ENCODE assay signal across 10 cellular contexts in genomic region chr18:12278153-12278764, GRCh38. TPM values are rescaled to one million over a fixed set of nuclear protein-coding genes. Genes with fewer than 3 reads are reported as not detected.
A peak's percentile ranks its signal among the peaks of the same experiment; 100 is the strongest.
DNase-seq lines count a peak whose midpoint lies in the region; TF ChIP-seq lines count a peak whose summit lies in the region.
"Had no signal": no experiment of that assay in that cellular context is flagged by ENCODE, and none has a peak within 500 bp of the region (broad histone marks: within the 10 kb centered on the region; RNA-seq: fewer than 3 reads in every experiment).

No MANE protein-coding gene starts in this region.

- H3K4me1 Mint-ChIP-seq in osteocyte (ENCODE audit: unreplicated experiment), result peaks cover 53% of the 10 kb centered on the region
- H3K4me1 Mint-ChIP-seq: IgD-negative memory B cell had no signal

- H3K9me3 Mint-ChIP-seq in osteocyte (ENCODE audit: unreplicated experiment), result no peaks in the 10 kb centered on the region
- H3K9me3 Mint-ChIP-seq: IgD-negative memory B cell had no signal

- H3K27me3 Mint-ChIP-seq in osteocyte (ENCODE audit: unreplicated experiment), result no peaks in the 10 kb centered on the region

- DNase-seq in D341Med (ENCODE audit: low spot score) (peak; percentile 55), NCI-H2171 treated with DMSO at 0.1 percent for 48 hours (lab: John Stamatoyannopoulos, UW) (peak; percentile 9), epithelial cell of esophagus (ENCODE audit: low read depth) (peak; percentile 36), osteocyte (ENCODE audit: extremely low spot score, unreplicated experiment) (no peak), ACHN (no peak), pons (ENCODE audit: low spot score) (no peak), KBM-7 (no peak)
- DNase-seq in effector CD4-positive, alpha-beta T cell, result no peak

- peak overlapping the region; percentile 72 for H3K4me3 Mint-ChIP-seq in osteocyte (ENCODE audit: unreplicated experiment)
- H3K4me3 Mint-ChIP-seq: IgD-negative memory B cell had no signal

- TF ChIP-seq CTCF in epithelial cell of esophagus (IDR thresholded peaks at IDR 0.05; ENCODE audit: insufficient read depth, low read depth, low read length, missing control alignments) (peak; percentile 27), osteocyte (IDR thresholded peaks at IDR 0.05) (peak; percentile 14)

- no peaks in the 10 kb centered on the region for H3K36me3 Mint-ChIP-seq in osteocyte (ENCODE audit: unreplicated experiment)
- H3K36me3 Mint-ChIP-seq: IgD-negative memory B cell had no signal

- in situ Hi-C loops in ACHN (cut with HindIII; ENCODE audit: low pct_ligation_motif_present, low pct_unique_long_range_greater_than_20kb, low sequenced_read_pairs) (no loop called here), KBM-7 (cut with MboI; ENCODE audit: low pct_unique_long_range_greater_than_20kb, low sequenced_read_pairs) (no loop called here)

- no peak overlapping the region for H3K4me3 ChIP-seq in epithelial cell of esophagus (ENCODE audit: low read length)

- H3K27ac Mint-ChIP-seq in osteocyte (ENCODE audit: unreplicated experiment), result peak overlapping the region; percentile 99
- H3K27ac Mint-ChIP-seq: IgD-negative memory B cell had no signal

RNA-seq across cellular contexts. Expression of gene CIDEA, which starts 24.1 kb away (rescaled TPM):
- not detected in 2 replicates for total RNA-seq in osteocyte
- total RNA-seq: left lobe of liver had no signal

RNA-seq across cellular contexts. Expression of gene TUBB6, which starts 29.8 kb away (rescaled TPM):
- 116 and 118 TPM in 2 replicates for total RNA-seq in osteocyte

Comparison
In these comparisons a context has a peak if more than half of its experiments do, and no peak if none do; other contexts are left out.
1. DNase-seq: peak in D341Med (single experiment), NCI-H2171 treated with DMSO at 0.1 percent for 48 hours (single experiment) and epithelial cell of esophagus (single experiment); none in osteocyte (single experiment), effector CD4-positive, alpha-beta T cell (single experiment), ACHN (single experiment), pons (single experiment) and KBM-7 (single experiment).